Comparison of ENCODE assay signal across 1 cellular context in the genomic region with DNA sequence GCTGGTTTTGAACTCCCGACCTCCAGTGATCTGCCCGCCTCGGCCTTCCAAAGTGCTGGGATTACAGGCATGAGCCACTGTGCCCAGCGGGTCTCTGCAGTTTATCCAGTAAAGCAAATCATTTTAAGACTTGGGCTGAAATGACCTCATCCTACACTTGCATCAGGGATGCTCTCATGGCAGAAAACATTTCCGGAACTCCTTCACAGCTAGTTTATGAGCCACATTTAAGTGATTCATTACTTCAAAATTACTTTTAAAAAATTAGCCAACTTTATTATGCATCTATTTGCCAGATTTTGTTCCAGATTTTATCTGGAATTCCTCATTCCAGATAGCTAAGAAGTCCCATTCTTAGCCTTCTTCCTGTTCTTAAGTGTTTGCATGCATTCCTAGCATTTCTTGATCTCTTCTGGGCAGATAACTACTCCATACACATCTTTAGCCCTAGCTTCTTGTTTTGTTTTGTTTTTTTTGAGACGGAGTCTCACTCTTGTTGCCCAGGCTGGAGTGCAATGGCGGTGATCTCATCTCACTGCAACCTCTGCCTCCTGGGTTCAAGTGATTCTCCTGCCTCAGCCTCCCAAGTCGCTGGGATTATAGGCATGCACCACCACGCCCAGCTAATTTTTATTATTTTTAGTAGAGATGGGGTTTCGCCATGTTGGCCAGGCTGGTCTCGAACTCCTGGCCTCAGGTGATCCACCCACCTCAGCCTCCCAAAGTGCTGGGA.
TF ChIP-seq lines count a peak whose summit lies in the region.

No MANE protein-coding gene starts in this region.

TF ChIP-seq in HEK293, 187 proteins besides CTCF, POLR2A, EP300 and RAD21 (continued from another document):
- peak; percentile 35; the same call in 1 of the 2 replicates for TF ChIP-seq ZNF335 (tag by site-specific recombination; conservative IDR thresholded peaks at IDR 0.05)
- peak; percentile 50; the same call in 1 of the 2 replicates for TF ChIP-seq ZNF394 (tag by site-specific recombination; IDR thresholded peaks at IDR 0.05; ENCODE audit: borderline replicate concordance)
- peak; percentile 30; the same call in 1 of the 2 replicates for TF ChIP-seq FEZF1 (tag by site-specific recombination; IDR thresholded peaks at IDR 0.05)
TF ChIP-seq in HEK293: peak in this region for 39; not testable (repeated sequence) for 148.
